9 cellular contexts compared by ENCODE assay signal in the genomic region with DNA sequence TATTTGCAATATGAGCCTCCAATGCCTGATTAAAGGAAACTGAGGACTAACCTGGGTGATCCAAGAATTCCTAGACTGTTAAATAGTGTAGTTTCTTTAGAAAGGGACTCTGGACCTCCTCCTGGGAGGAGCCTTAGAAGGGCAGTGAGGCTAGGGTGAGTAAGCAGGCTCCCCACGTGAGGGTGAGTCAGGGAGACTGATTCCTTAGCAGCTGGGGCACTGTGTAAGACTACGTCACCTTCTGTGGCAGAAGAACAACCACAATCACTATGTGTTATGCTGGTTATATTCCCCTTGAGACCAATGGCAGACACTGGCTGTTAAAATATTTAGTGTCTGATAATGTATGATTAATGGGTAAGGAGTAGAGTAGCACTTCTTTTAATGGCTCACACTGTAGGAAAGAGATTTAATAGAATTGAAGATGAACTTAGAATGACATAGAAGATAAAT. TPM values are rescaled to one million over a fixed set of nuclear protein-coding genes. Genes with fewer than 3 reads are reported as not detected.
A peak's percentile ranks its signal among the peaks of the same experiment; 100 is the strongest.
DNase-seq lines count a peak whose midpoint lies in the region; ATAC-seq and TF ChIP-seq lines count a peak whose summit lies in the region.
"Had no signal": no experiment of that assay in that cellular context is flagged by ENCODE, and none has a peak within 500 bp of the region (broad histone marks: within the 10 kb centered on the region; RNA-seq: fewer than 3 reads in every experiment).

No MANE protein-coding gene starts in this region.

- H3K27me3 Mint-ChIP-seq in activated CD4-positive, alpha-beta memory T cell treated with anti-CD3 and anti-CD28 coated beads for 36 hours = peaks cover 34% of the 10 kb centered on the region

- no peaks in the 10 kb centered on the region for H3K9me2 ChIP-seq in hepatocyte (replicated peaks; ENCODE audit: insufficient read depth)

- intact Hi-C loops in activated CD4-positive, alpha-beta memory T cell treated with anti-CD3 and anti-CD28 coated beads for 36 hours (cut with micrococcal nuclease) = no loop called here
- intact Hi-C loops in transverse colon (cut with DNase I; ENCODE audit: low total_unique reads) = no loop called here

- CTCF ChIA-PET in activated CD4-positive, alpha-beta memory T cell treated with anti-CD3 and anti-CD28 coated beads for 36 hours (lab: Charles Lee) = interaction anchor here (1.1 to 1.2 kb wide), 2 partner anchors 27 to 62 kb away, joined by 4 to 5 read pairs; no protein-coding TSS in a partner anchor

- H3K4me1 ChIP-seq in hepatocyte (ENCODE audit: insufficient read depth) = peaks cover 3% of the 10 kb centered on the region
- H3K4me1 ChIP-seq in transverse colon = no peaks in the 10 kb centered on the region

- H3K4me3 Mint-ChIP-seq in activated CD4-positive, alpha-beta memory T cell treated with anti-CD3 and anti-CD28 coated beads for 36 hours = no peak overlapping the region
- H3K4me3 Mint-ChIP-seq: neural crest cell had no signal

- no peaks in the 10 kb centered on the region for H3K36me3 Mint-ChIP-seq in activated CD4-positive, alpha-beta memory T cell treated with anti-CD3 and anti-CD28 coated beads for 36 hours

- no peak overlapping the region for H3K4me3 ChIP-seq in HL-60 (replicated peaks; ENCODE audit: insufficient read depth, low read length)
- H3K4me3 ChIP-seq in hepatocyte = no peak overlapping the region
- no peak overlapping the region for H3K4me3 ChIP-seq in transverse colon

- H3K27me3 ChIP-seq in HL-60 (ENCODE audit: insufficient read depth, poor library complexity, severe bottlenecking) = peaks cover 5% of the 10 kb centered on the region
- H3K27me3 ChIP-seq in hepatocyte = peaks cover 9% of the 10 kb centered on the region
- H3K27me3 ChIP-seq in transverse colon = no peaks in the 10 kb centered on the region

- TF ChIP-seq POLR2A in transverse colon (IDR thresholded peaks at IDR 0.05) = no peak

- H3K36me3 ChIP-seq in hepatocyte (replicated peaks; ENCODE audit: insufficient read depth, low read depth) (no peaks in the 10 kb centered on the region), transverse colon (no peaks in the 10 kb centered on the region)

- ATAC-seq in GM21447 (IDR thresholded peaks at IDR 0.05; ENCODE audit: unreplicated experiment) = peak; percentile 91

- TF ChIP-seq EP300 in transverse colon (IDR thresholded peaks at IDR 0.05; ENCODE audit: low read depth) = no peak

- no peaks in the 10 kb centered on the region for H3K79me2 ChIP-seq in hepatocyte

- no peak overlapping the region for H3K27ac ChIP-seq in HL-60 (replicated peaks)
- H3K27ac ChIP-seq in hepatocyte = peak overlapping the region; percentile 56
- no peak overlapping the region for H3K27ac ChIP-seq in transverse colon

- H3K9me3 ChIP-seq in hepatocyte (ENCODE audit: low read depth) (no peaks in the 10 kb centered on the region), transverse colon (no peaks in the 10 kb centered on the region)

- 17% methylated on average over 2 of the region's 2 CpGs for WGBS in hepatocyte (ENCODE audit: low lambda C conversion rate, missing lambda C conversion rate)
- 12% methylated on average over 2 of the region's 2 CpGs; no CpG with 5 or more reads in 1 of the 2 donors for WGBS in transverse colon (ENCODE audit: low coverage in 1 of 2), 2 donors

- in situ Hi-C loops in transverse colon (cut with MboI; ENCODE audit: low pct_ligation_motif_present in 1 of 4, low pct_unique_long_range_greater_than_20kb in 1 of 4, low sequenced_read_pairs in 3 of 4) = no loop called here

- DNase-seq in DMS 273 treated with DMSO at 0.1 percent for 48 hours (lab: John Stamatoyannopoulos, UW) = peak; percentile 37
- DNase-seq in HL-60 (ENCODE audit: low read depth in 1 of 2, low spot score in 1 of 2) = peak; percentile 14 to 55
- DNase-seq in activated CD4-positive, alpha-beta memory T cell treated with anti-CD3 and anti-CD28 coated beads for 36 hours = peak; percentile 78
- peak; percentile 93 for DNase-seq in hepatocyte (ENCODE audit: low spot score)
- peak; percentile 23 to 60 (median 36) for DNase-seq in stimulated activated CD4-positive, alpha-beta T cell treated with anti-CD3 and anti-CD28 coated beads, TNF-alpha, amount 100 ng/mL, for 48 hours (ENCODE audit: low read depth in 3 of 3)
- DNase-seq in NCI-H2196 treated with DMSO at 0.1 percent for 48 hours (lab: John Stamatoyannopoulos, UW; ENCODE audit: unreplicated experiment) = no peak
- no peak for DNase-seq in transverse colon

- TF ChIP-seq CTCF in HL-60 (IDR thresholded peaks at IDR 0.05; ENCODE audit: insufficient read depth, low read length) (no peak), hepatocyte (IDR thresholded peaks at IDR 0.05; ENCODE audit: poor library complexity) (no peak), transverse colon (IDR thresholded peaks at IDR 0.05) (no peak)

- H4K20me1 ChIP-seq in hepatocyte (ENCODE audit: insufficient read depth, poor library complexity, severe bottlenecking) = no peaks in the 10 kb centered on the region

- H3K4me2 ChIP-seq in hepatocyte = peak overlapping the region; percentile 14

- no peaks in the 10 kb centered on the region for H3K9me3 Mint-ChIP-seq in activated CD4-positive, alpha-beta memory T cell treated with anti-CD3 and anti-CD28 coated beads for 36 hours

- no peak overlapping the region for H2AFZ ChIP-seq in hepatocyte

- H3K27ac Mint-ChIP-seq in activated CD4-positive, alpha-beta memory T cell treated with anti-CD3 and anti-CD28 coated beads for 36 hours = no peak overlapping the region

- peaks cover 6% of the 10 kb centered on the region for H3K4me1 Mint-ChIP-seq in activated CD4-positive, alpha-beta memory T cell treated with anti-CD3 and anti-CD28 coated beads for 36 hours (ENCODE audit: low read depth)

- POLR2A ChIA-PET in activated CD4-positive, alpha-beta memory T cell treated with anti-CD3 and anti-CD28 coated beads for 36 hours (lab: Charles Lee) = no interaction called here

RNA-seq across cellular contexts. Expression of gene SYT14, which starts 53.3 kb away (rescaled TPM):
- not detected for total RNA-seq in activated CD4-positive, alpha-beta memory T cell treated with anti-CD3 and anti-CD28 coated beads for 36 hours
- total RNA-seq in hepatocyte = 1.4 TPM in 2 replicates
- 0.29 and 1.0 TPM in 2 replicates for polyA plus RNA-seq in hepatocyte
- total RNA-seq in transverse colon = under 1 TPM in 1 of 4 donors, not detected in 3; under 0.01 TPM

RNA-seq across cellular contexts. Expression of gene UTP25, which starts 56.9 kb away (rescaled TPM):
- 1 to 10 TPM; 6.6 to 7.1 TPM for total RNA-seq in activated CD4-positive, alpha-beta memory T cell treated with anti-CD3 and anti-CD28 coated beads for 36 hours
- 8.0 and 8.3 TPM in 2 replicates for total RNA-seq in hepatocyte
- polyA plus RNA-seq in hepatocyte = 3.2 and 5.2 TPM in 2 replicates
- total RNA-seq in transverse colon = 10 to 100 TPM in 1 of 4 donors, 1 to 10 TPM in 3; 1.1 to 13.7 (median 6.1) TPM

Comparison
In these comparisons a context has a peak if more than half of its experiments do, and no peak if none do; other contexts are left out.
1. DNase-seq: peak in DMS 273 treated with DMSO at 0.1 percent for 48 hours (single experiment), HL-60 (2 of 2), activated CD4-positive, alpha-beta memory T cell treated with anti-CD3 and anti-CD28 coated beads for 36 hours (single experiment), hepatocyte (single experiment) and stimulated activated CD4-positive, alpha-beta T cell treated with anti-CD3 and anti-CD28 coated beads, TNF-alpha, amount 100 ng/mL, for 48 hours (3 of 3); none in NCI-H2196 treated with DMSO at 0.1 percent for 48 hours (single experiment) and transverse colon (single experiment).